In genomic region chr1:5623399-5623798, GRCh38 we compare ENCODE assay signal across 23 cellular contexts.
"Had no signal": no experiment of that assay in that cellular context is flagged by ENCODE, and none has a peak within 500 bp of the region (broad histone marks: within the 10 kb centered on the region; RNA-seq: fewer than 3 reads in every experiment).

No MANE protein-coding gene starts in this region.

- H3K36me3 Mint-ChIP-seq: activated naive CD8-positive, alpha-beta T cell; brain had no signal

- DNase-seq: activated CD4-positive, alpha-beta memory T cell treated with anti-CD3 and anti-CD28 coated beads, Interleukin-2, amount 10 ng/mL, durations not matched to agents 7 days and 5 days; activated CD4-positive, alpha-beta T cell treated with anti-CD3 and anti-CD28 coated beads for 36 hours; activated CD4-positive, alpha-beta T cell treated with anti-CD3 and anti-CD28 coated beads, Interleukin-2, amount 50 U/mL, for 1 hour; activated gamma-delta T cell; activated naive CD4-positive, alpha-beta T cell treated with anti-CD3 and anti-CD28 coated beads for 36 hours; activated T-cell treated with anti-CD3 and anti-CD28 coated beads for 4 hours; activated T-cell treated with anti-CD3 and anti-CD28 coated beads, Interleukin-2, amount 50 U/mL, for 48 hours; amygdala; MG63; NCI-H1105; NCI-H1436; NCI-H187; NCI-H2081; NCI-H446; NCI-H524; PC-3; SIG-M5; T-helper 1 cell; WERI-Rb-1 had no signal

- H3K27ac Mint-ChIP-seq: activated CD4-positive, alpha-beta memory T cell treated with anti-CD3 and anti-CD28 coated beads, Interleukin-2, amount 10 ng/mL, durations not matched to agents 7 days and 5 days; activated CD4-positive, alpha-beta T cell treated with anti-CD3 and anti-CD28 coated beads for 36 hours; activated naive CD4-positive, alpha-beta T cell treated with anti-CD3 and anti-CD28 coated beads for 36 hours; activated naive CD8-positive, alpha-beta T cell; activated T-helper 17 cell treated with anti-CD3 and anti-CD28 coated beads, Interleukin-2, amount 50 U/mL, for 72 hours; brain had no signal

- H3K9me3 Mint-ChIP-seq: activated CD4-positive, alpha-beta memory T cell treated with anti-CD3 and anti-CD28 coated beads, Interleukin-2, amount 10 ng/mL, durations not matched to agents 7 days and 5 days; activated naive CD4-positive, alpha-beta T cell treated with anti-CD3 and anti-CD28 coated beads for 36 hours; activated T-helper 17 cell treated with anti-CD3 and anti-CD28 coated beads, Interleukin-2, amount 50 U/mL, for 72 hours had no signal

- H3K9me3 ChIP-seq: MG63 had no signal

- ATAC-seq: activated CD4-positive, alpha-beta T cell treated with anti-CD3 and anti-CD28 coated beads for 36 hours; activated T-helper 17 cell treated with anti-CD3 and anti-CD28 coated beads, Interleukin-2, amount 50 U/mL, for 72 hours; PC-3 had no signal

- H3K27me3 ChIP-seq: MG63 had no signal

- H3K4me1 Mint-ChIP-seq: activated CD4-positive, alpha-beta memory T cell treated with anti-CD3 and anti-CD28 coated beads, Interleukin-2, amount 10 ng/mL, durations not matched to agents 7 days and 5 days; activated CD4-positive, alpha-beta T cell treated with anti-CD3 and anti-CD28 coated beads for 36 hours; activated T-helper 17 cell treated with anti-CD3 and anti-CD28 coated beads, Interleukin-2, amount 50 U/mL, for 72 hours had no signal

- H3K4me3 Mint-ChIP-seq: activated CD4-positive, alpha-beta memory T cell treated with anti-CD3 and anti-CD28 coated beads, Interleukin-2, amount 10 ng/mL, durations not matched to agents 7 days and 5 days; activated CD4-positive, alpha-beta T cell treated with anti-CD3 and anti-CD28 coated beads for 36 hours; activated naive CD4-positive, alpha-beta T cell treated with anti-CD3 and anti-CD28 coated beads for 36 hours; activated naive CD8-positive, alpha-beta T cell; activated T-helper 17 cell treated with anti-CD3 and anti-CD28 coated beads, Interleukin-2, amount 50 U/mL, for 72 hours; brain had no signal

- H3K36me3 ChIP-seq: MG63, WERI-Rb-1 had no signal

- H3K27ac ChIP-seq: KMS-11, WERI-Rb-1 had no signal

- H3K4me2 ChIP-seq: KMS-11 had no signal

- H3K9ac ChIP-seq: KMS-11 had no signal

- H3K4me3 ChIP-seq: MG63 had no signal
